Comparison of ENCODE assay signal across 9 cellular contexts in the genomic region with DNA sequence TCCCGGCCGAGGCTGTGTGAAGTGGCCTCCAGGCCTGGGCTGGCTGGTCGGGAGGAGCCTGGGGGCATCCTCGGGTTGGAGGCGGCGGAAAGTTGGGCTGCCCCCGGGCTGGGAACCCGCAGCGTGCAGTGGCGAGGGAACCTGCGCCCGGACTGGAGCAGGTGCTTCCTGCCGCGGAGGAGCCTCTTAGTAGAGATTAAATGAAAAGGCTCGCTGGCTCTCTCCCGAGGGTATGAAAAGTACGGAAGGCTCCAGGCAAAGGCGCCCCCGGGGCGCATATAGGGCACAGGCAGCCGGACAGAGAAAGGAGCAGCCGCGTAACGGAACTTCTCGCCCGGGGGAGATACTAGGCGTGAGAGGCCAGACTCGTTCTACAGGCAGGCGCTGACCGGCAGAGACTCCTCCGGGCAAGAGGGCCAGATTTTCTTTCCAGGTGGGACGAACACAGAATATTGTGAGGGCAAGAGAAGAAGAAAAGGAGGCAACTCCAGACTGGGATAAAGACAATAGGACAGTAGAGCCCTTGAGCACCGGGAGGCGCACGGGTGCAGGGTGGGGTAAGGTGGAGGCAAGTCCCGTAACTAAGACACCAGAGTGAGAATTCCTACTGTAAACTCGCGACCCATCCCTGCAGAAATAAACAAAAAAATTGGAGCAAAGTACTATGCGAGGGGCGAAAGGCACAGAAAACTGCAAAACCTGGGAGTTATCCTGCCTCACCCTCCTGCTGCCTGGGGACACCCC. TPM values are rescaled to one million over a fixed set of nuclear protein-coding genes. Genes with fewer than 3 reads are reported as not detected.
DNase-seq lines count a peak whose midpoint lies in the region; ATAC-seq and TF ChIP-seq lines count a peak whose summit lies in the region.
"Had no signal": no experiment of that assay in that cellular context is flagged by ENCODE, and none has a peak within 500 bp of the region (broad histone marks: within the 10 kb centered on the region; RNA-seq: fewer than 3 reads in every experiment).

No MANE protein-coding gene starts in this region.

- H3K36me3 Mint-ChIP-seq in activated naive CD8-positive, alpha-beta T cell treated with anti-CD3 and anti-CD28 coated beads, Interleukin-2, amount 50 U/mL, for 24 hours (ENCODE audit: low read depth) = peaks cover 3% of the 10 kb centered on the region

- H3K9me3 ChIP-seq in Loucy (ENCODE audit: insufficient read depth, low read depth, low read length) (no peaks in the 10 kb centered on the region), iPS DF 6.9 (ENCODE audit: control insufficient read depth, insufficient read depth, low read length) (no peaks in the 10 kb centered on the region), skeletal muscle satellite cell (replicated peaks; ENCODE audit: low read length) (no peaks in the 10 kb centered on the region)

- no peak overlapping the region for H3K27ac Mint-ChIP-seq in activated naive CD8-positive, alpha-beta T cell treated with anti-CD3 and anti-CD28 coated beads, Interleukin-2, amount 50 U/mL, for 24 hours

- H3K4me3 ChIP-seq in Loucy (ENCODE audit: low read length, poor library complexity, severe bottlenecking) = peak overlapping the region; percentile 96
- H3K4me3 ChIP-seq in iPS DF 6.9 (ENCODE audit: low read length) = peak overlapping the region; percentile 75
- peak overlapping the region; percentile 90 for H3K4me3 ChIP-seq in skeletal muscle satellite cell (ENCODE audit: low read length)
- H3K4me3 ChIP-seq: K562 had no signal

- TF ChIP-seq CTCF in Loucy (conservative IDR thresholded peaks at IDR 0.05; ENCODE audit: low read length) = no peak

- peak overlapping the region; percentile 91 for H3K4me2 ChIP-seq in Loucy (ENCODE audit: low read depth, low read length, poor library complexity, severe bottlenecking)
- peak overlapping the region; percentile 86 for H3K4me2 ChIP-seq in skeletal muscle satellite cell (ENCODE audit: low read length)

- no peak for ATAC-seq in activated naive CD8-positive, alpha-beta T cell treated with anti-CD3 and anti-CD28 coated beads, Interleukin-2, amount 50 U/mL, for 24 hours
- ATAC-seq in HG03108 (IDR thresholded peaks at IDR 0.05; ENCODE audit: unreplicated experiment) = no peak
- no peak for ATAC-seq in GM19455 (IDR thresholded peaks at IDR 0.05; ENCODE audit: unreplicated experiment)
- ATAC-seq: K562 had no signal

- H2AFZ ChIP-seq in Loucy (ENCODE audit: low read length) = peak overlapping the region; percentile 74

- no CpG with 5 or more reads among the region's 40 CpGs for WGBS in iPS DF 6.9 (ENCODE audit: insufficient coverage, insufficient read length)

- H3K4me3 Mint-ChIP-seq in activated naive CD8-positive, alpha-beta T cell treated with anti-CD3 and anti-CD28 coated beads, Interleukin-2, amount 50 U/mL, for 24 hours = peak overlapping the region; percentile 70

- H3F3A ChIP-seq in Loucy (ENCODE audit: low read depth) = peaks cover 5% of the 10 kb centered on the region; the same call in 1 of the 2 replicates

- no peaks in the 10 kb centered on the region for H3K9me3 Mint-ChIP-seq in activated naive CD8-positive, alpha-beta T cell treated with anti-CD3 and anti-CD28 coated beads, Interleukin-2, amount 50 U/mL, for 24 hours

- peak overlapping the region; percentile 78 for H3K9ac ChIP-seq in Loucy (ENCODE audit: low read depth, low read length, poor library complexity, severe bottlenecking)
- H3K9ac ChIP-seq in skeletal muscle satellite cell (ENCODE audit: low read depth, low read length) = peak overlapping the region; percentile 87

- peak; percentile 60 for DNase-seq in D341Med (ENCODE audit: low spot score)
- DNase-seq in activated naive CD8-positive, alpha-beta T cell treated with anti-CD3 and anti-CD28 coated beads, Interleukin-2, amount 50 U/mL, for 24 hours = no peak
- no peak for DNase-seq in iPS DF 6.9 (ENCODE audit: low read depth, low spot score)
- DNase-seq in stimulated activated CD4-positive, alpha-beta T cell treated with anti-CD3 and anti-CD28 coated beads, Interleukin-2, amount 100 ng/mL, for 24 hours = no peak

- H3K27me3 ChIP-seq in Loucy (ENCODE audit: insufficient read depth, low read length, poor library complexity, severe bottlenecking) (no peaks in the 10 kb centered on the region), iPS DF 6.9 (ENCODE audit: control insufficient read depth, insufficient read depth, low read length) (no peaks in the 10 kb centered on the region; the same call in 1 of the 2 replicates), skeletal muscle satellite cell (ENCODE audit: control insufficient read depth, insufficient read depth, low read length) (no peaks in the 10 kb centered on the region)

- H3K4me1 ChIP-seq in Loucy (ENCODE audit: insufficient read depth, low read length, poor library complexity, severe bottlenecking) = peaks cover 40% of the 10 kb centered on the region
- no peaks in the 10 kb centered on the region for H3K4me1 ChIP-seq in iPS DF 6.9 (ENCODE audit: control insufficient read depth, insufficient read depth, low read length)
- peaks cover 30% of the 10 kb centered on the region for H3K4me1 ChIP-seq in skeletal muscle satellite cell (ENCODE audit: control insufficient read depth, insufficient read depth, low read length)

- peaks cover 54% of the 10 kb centered on the region for H3K79me2 ChIP-seq in Loucy (ENCODE audit: insufficient read depth, low read length)

- no peaks in the 10 kb centered on the region for H3K9me2 ChIP-seq in Loucy (replicated peaks; ENCODE audit: low read depth, low read length)

- H3K4me1 Mint-ChIP-seq in activated naive CD8-positive, alpha-beta T cell treated with anti-CD3 and anti-CD28 coated beads, Interleukin-2, amount 50 U/mL, for 24 hours = peaks cover 17% of the 10 kb centered on the region

- H3K36me3 ChIP-seq in Loucy (ENCODE audit: insufficient read depth, low read length) = no peaks in the 10 kb centered on the region
- no peaks in the 10 kb centered on the region for H3K36me3 ChIP-seq in iPS DF 6.9 (ENCODE audit: control insufficient read depth, insufficient read depth, low read length)
- H3K36me3 ChIP-seq in skeletal muscle satellite cell (ENCODE audit: insufficient read depth, low read length) = no peaks in the 10 kb centered on the region

- no peak overlapping the region for H3K27ac ChIP-seq in iPS DF 6.9 (ENCODE audit: low read length)

- H3K27me3 Mint-ChIP-seq in activated naive CD8-positive, alpha-beta T cell treated with anti-CD3 and anti-CD28 coated beads, Interleukin-2, amount 50 U/mL, for 24 hours = peaks cover 48% of the 10 kb centered on the region

- H4K20me1 ChIP-seq in Loucy (ENCODE audit: insufficient read depth, low read length, poor library complexity, severe bottlenecking) = peaks cover 46% of the 10 kb centered on the region

RNA-seq across cellular contexts. Expression of a gene that starts 0.8 kb away (rescaled TPM):
- 12.9 and 15.3 TPM in 2 replicates for total RNA-seq in skeletal muscle satellite cell (2012; rRNA removed)
